Comparison of ENCODE assay signal across 1 cellular context in the genomic region with DNA sequence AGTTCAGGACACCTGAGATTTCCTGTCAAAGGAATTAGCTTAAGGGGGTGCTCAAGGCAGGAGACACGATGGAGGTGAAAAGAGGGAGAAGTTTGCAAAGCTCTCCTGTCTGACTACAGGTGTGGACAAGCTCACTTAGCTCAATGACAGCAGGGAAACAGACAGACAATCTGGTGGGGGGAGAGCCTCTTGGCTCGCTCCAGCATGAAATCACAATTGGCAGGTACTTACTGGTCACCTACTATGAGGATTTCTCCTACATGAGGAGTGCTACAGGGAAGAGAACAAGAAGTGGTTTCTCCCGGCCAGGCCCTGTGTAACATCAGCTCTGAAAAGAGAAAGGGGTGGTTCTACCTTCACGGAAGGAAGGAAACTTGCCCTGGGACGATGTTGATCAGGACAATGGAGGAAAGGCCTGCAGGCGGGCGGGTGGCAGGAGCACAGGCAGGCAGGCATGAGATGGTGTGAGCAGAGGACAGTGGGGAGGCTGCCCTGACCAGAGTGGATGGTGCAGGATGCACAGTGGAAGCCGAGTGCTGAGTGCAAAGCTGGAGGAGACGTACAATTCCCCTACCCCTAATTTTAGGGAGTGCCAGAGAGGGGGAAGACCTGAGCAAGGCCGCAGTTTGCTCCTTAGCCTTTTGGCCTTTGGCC.
TF ChIP-seq lines count a peak whose summit lies in the region.

No MANE protein-coding gene starts in this region.

TF ChIP-seq in IMR-90, 13 proteins besides CTCF, POLR2A, EP300 and RAD21:
- no peak for TF ChIP-seq NFE2L2 (IDR thresholded peaks at IDR 0.05; ENCODE audit: low read depth, low read length)
- no peak for TF ChIP-seq MXI1 (IDR thresholded peaks at IDR 0.05; ENCODE audit: borderline replicate concordance, low read depth, low read length)
- TF ChIP-seq BHLHE40 (IDR thresholded peaks at IDR 0.05; ENCODE audit: low read depth, low read length) = no peak
- no peak for TF ChIP-seq CEBPB (IDR thresholded peaks at IDR 0.05; ENCODE audit: low read depth, low read length)
- TF ChIP-seq RFX5 (IDR thresholded peaks at IDR 0.05; ENCODE audit: low read depth, low read length) = no peak
- no peak for TF ChIP-seq FOS (IDR thresholded peaks at IDR 0.05; ENCODE audit: low read depth, low read length)
- TF ChIP-seq SMC3 (IDR thresholded peaks at IDR 0.05; ENCODE audit: low read depth, low read length) = no peak
- no peak for TF ChIP-seq CHD1 (IDR thresholded peaks at IDR 0.05; ENCODE audit: low read depth, low read length)
